Comparison of ENCODE assay signal across 10 cellular contexts in the genomic region with DNA sequence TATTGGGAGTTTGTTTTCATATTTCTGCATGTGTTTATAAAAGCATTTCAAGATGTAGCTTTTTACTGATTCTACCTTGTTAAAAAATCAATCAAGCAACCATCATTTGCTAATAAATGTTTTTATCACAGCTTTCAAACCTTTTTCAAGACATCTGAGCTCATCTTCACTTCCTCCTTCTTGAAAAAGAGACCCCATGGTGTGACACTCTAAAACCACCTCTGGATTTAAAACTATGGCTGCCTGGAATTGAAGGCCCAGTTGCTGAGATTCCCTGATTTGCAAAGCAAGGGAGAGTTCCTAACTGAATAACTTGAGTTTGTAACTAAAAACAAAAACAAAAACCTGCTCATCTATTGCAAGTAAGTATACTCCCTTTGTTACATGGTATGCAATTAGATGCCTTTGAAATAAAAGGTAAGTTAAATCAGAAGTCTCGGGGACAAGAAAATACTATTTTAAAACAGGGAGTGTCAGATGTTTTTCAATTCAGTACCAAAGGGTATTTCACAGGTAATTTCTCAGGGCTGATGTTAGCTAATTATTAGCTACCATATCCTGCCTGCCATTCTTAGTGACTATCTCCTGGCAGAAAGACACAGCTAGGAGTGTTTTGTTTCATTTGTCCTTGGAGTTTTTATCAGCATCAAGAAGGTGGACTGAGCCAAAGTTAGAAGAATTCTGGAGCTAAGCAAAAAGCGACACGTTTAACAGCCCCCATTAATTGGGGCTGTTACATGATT.
A peak's percentile ranks its signal among the peaks of the same experiment; 100 is the strongest.
DNase-seq lines count a peak whose midpoint lies in the region; ATAC-seq and TF ChIP-seq lines count a peak whose summit lies in the region.
"Had no signal": no experiment of that assay in that cellular context is flagged by ENCODE, and none has a peak within 500 bp of the region (broad histone marks: within the 10 kb centered on the region; RNA-seq: fewer than 3 reads in every experiment).

No MANE protein-coding gene starts in this region.

- peak; percentile 53 for ATAC-seq in GM21423 (IDR thresholded peaks at IDR 0.05; ENCODE audit: unreplicated experiment)
- peak; percentile 61 for ATAC-seq in HG03378 (IDR thresholded peaks at IDR 0.05; ENCODE audit: unreplicated experiment)
- ATAC-seq in GM21367 (IDR thresholded peaks at IDR 0.05; ENCODE audit: unreplicated experiment): no peak
- ATAC-seq: Right ventricle myocardium inferior had no signal

- no peak overlapping the region for H2AFZ ChIP-seq in hepatocyte

- no peak for TF ChIP-seq EP300 in tibial nerve (IDR thresholded peaks at IDR 0.05)

- WGBS in hepatocyte (ENCODE audit: low lambda C conversion rate, missing lambda C conversion rate): 23% methylated on average over 3 of the region's 3 CpGs
- WGBS in tibial nerve, 2 donors: 65 to 76% methylated on average over 3 of the region's 3 CpGs

- H3K9me3 ChIP-seq in hepatocyte (ENCODE audit: low read depth) (no peaks in the 10 kb centered on the region), tibial nerve (no peaks in the 10 kb centered on the region)

- no peak for TF ChIP-seq POLR2A in tibial nerve (IDR thresholded peaks at IDR 0.05)

- H3K27me3 ChIP-seq in hepatocyte (peaks cover 18% of the 10 kb centered on the region), tibial nerve (no peaks in the 10 kb centered on the region)

- no peaks in the 10 kb centered on the region for H4K20me1 ChIP-seq in hepatocyte (ENCODE audit: insufficient read depth, poor library complexity, severe bottlenecking)

- H3K4me3 ChIP-seq in hepatocyte: no peak overlapping the region
- no peak overlapping the region for H3K4me3 ChIP-seq in tibial nerve

- H3K9me2 ChIP-seq in hepatocyte (replicated peaks; ENCODE audit: insufficient read depth): no peaks in the 10 kb centered on the region

- peaks cover 16% of the 10 kb centered on the region for H3K4me1 ChIP-seq in hepatocyte (ENCODE audit: insufficient read depth)
- H3K4me1 ChIP-seq in tibial nerve: peaks cover 0 to 28% (median 3%) of the 10 kb centered on the region in 4 donors

- H3K27ac ChIP-seq in hepatocyte (peak overlapping the region; percentile 66), tibial nerve (peak overlapping the region; percentile 66 to 94 (median 83))

- in situ Hi-C loops in GM13976 (cut with MboI; ENCODE audit: low sequenced_read_pairs, unreplicated experiment): no loop called here

- H3K36me3 ChIP-seq in hepatocyte (replicated peaks; ENCODE audit: insufficient read depth, low read depth) (no peaks in the 10 kb centered on the region), tibial nerve (no peaks in the 10 kb centered on the region)

- H3K4me2 ChIP-seq in hepatocyte: peak overlapping the region; percentile 91

- DNase-seq in hepatocyte (ENCODE audit: low spot score) (peak; percentile 29), tibial nerve (ENCODE audit: low spot score in 2 of 2) (no peak), GM13976 (ENCODE audit: low spot score) (no peak), GF-D8 (lab: John Stamatoyannopoulos, UW) (no peak), SK-N-DZ (ENCODE audit: low spot score) (no peak)
- DNase-seq: effector memory CD4-positive, alpha-beta T cell had no signal

- H3K79me2 ChIP-seq in hepatocyte: no peaks in the 10 kb centered on the region

- no peak for TF ChIP-seq CTCF in hepatocyte (IDR thresholded peaks at IDR 0.05; ENCODE audit: poor library complexity)
- TF ChIP-seq CTCF in tibial nerve (IDR thresholded peaks at IDR 0.05): no peak
- no peak for TF ChIP-seq CTCF in GM13976 (IDR thresholded peaks at IDR 0.05; ENCODE audit: borderline replicate concordance, control extremely low read depth, extremely low read depth, insufficient read depth, missing control alignments)
